Comparison of ENCODE assay signal across 8 cellular contexts in the genomic region with DNA sequence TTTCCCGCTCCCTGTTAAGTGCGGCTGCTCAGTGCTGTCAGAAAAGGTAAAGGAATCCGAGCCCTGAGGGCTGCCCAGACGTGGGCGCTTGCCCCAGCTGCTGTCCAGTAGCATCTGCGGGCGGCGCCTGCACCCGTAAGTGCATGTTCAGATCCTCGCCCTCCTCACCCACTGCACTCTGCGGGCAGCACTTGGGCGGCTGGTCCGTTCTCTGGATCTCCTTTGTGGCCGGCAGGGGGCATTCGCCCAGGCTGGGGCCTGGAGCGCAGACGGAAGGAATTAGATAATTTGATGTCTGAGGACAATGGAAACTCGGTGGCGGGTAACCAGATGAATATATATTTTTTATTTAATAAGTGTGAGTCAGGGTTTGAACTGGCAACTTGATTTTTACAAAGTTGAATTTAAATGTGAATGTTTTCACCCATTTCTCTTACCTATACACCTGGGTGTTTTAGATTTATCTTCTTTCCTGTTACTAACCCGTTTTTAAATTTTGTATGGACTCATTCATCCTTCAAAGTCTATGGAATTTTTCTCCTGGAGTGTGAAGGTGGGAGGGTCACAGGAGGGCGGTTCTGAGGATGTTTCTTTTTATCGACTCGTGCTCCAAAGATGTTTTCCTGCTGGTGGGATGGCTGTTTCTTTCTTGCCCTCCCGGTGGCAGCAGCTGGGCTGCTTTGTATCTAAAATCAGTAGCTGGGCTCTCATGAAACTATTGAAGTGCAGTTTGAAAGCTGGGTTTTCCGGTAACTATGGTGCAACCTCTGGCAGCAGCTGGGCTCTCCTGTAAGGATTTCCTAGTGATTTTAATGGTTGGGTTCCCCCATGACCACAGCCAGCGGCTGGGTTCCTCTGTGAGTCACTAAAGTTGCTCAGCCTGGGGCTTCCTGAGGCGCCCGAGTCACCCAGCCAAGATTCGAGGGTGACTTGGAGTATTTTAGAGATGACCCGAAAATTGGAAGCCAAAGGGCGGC.
A peak's percentile ranks its signal among the peaks of the same experiment; 100 is the strongest.
DNase-seq lines count a peak whose midpoint lies in the region; ATAC-seq and TF ChIP-seq lines count a peak whose summit lies in the region.
"Not testable (repeated sequence)": the region's sequence is repeated elsewhere in the genome, so short reads cannot be mapped to it uniquely, and the experiment has no call there.

No MANE protein-coding gene starts in this region.

- H3K4me2 ChIP-seq in IMR-90 (ENCODE audit: low read depth, low read length) = peak overlapping the region; percentile 69

- not testable (repeated sequence) for H3K4me1 ChIP-seq in IMR-90 (ENCODE audit: control insufficient read depth, insufficient read depth, low read length); ovary (ENCODE audit: insufficient read depth)

- peak overlapping the region; percentile 83; the same call in 1 of the 2 replicates for H2BK120ac ChIP-seq in IMR-90 (ENCODE audit: low read depth, low read length)

- H3K4me3 Mint-ChIP-seq in endothelial cell (ENCODE audit: unreplicated experiment); type B pancreatic cell: not testable (repeated sequence)

- H2BK5ac ChIP-seq in IMR-90 (ENCODE audit: low read depth, low read length, poor library complexity, severe bottlenecking) = not testable (repeated sequence)

- H3K27me3 ChIP-seq in IMR-90 (ENCODE audit: control insufficient read depth, insufficient read depth, low read length); ovary: not testable (repeated sequence)

- not testable (repeated sequence) for H3K4me3 ChIP-seq in IMR-90 (ENCODE audit: insufficient read depth, low read depth, low read length); ovary

- dilution Hi-C loops in IMR-90 (cut with HindIII; ENCODE audit: low sequenced_read_pairs, unreplicated experiment) = not testable (repeated sequence)

- H2BK20ac ChIP-seq in IMR-90 (ENCODE audit: low read depth, low read length) = peak overlapping the region; percentile 74; the same call in 1 of the 2 replicates

- TF ChIP-seq CTCF in IMR-90 (conservative IDR thresholded peaks at IDR 0.05; ENCODE audit: low read depth, low read length) (peak; percentile 47), endothelial cell (IDR thresholded peaks at IDR 0.05; ENCODE audit: unreplicated experiment) (peak; percentile 48), ovary (IDR thresholded peaks at IDR 0.05) (peak; percentile 37 to 51 (median 40)), type B pancreatic cell (conservative IDR thresholded peaks at IDR 0.05) (peak; percentile 81)

- not testable (repeated sequence) for H3K4me1 Mint-ChIP-seq in endothelial cell (ENCODE audit: unreplicated experiment)
- peaks cover 15% of the 10 kb centered on the region for H3K4me1 Mint-ChIP-seq in type B pancreatic cell (ENCODE audit: unreplicated experiment)

- peak; percentile 24; the same call in 1 of the 2 replicates for TF ChIP-seq POLR2A in IMR-90 (IDR thresholded peaks at IDR 0.05; ENCODE audit: low read depth, low read length)
- not testable (repeated sequence) for TF ChIP-seq POLR2A in ovary (IDR thresholded peaks at IDR 0.05)

- peaks cover 12% of the 10 kb centered on the region; the same call in 1 of the 2 replicates for H3K36me3 ChIP-seq in IMR-90 (ENCODE audit: control insufficient read depth, insufficient read depth, low read length)
- not testable (repeated sequence) for H3K36me3 ChIP-seq in ovary

- BruUV-seq in IMR-90 (replicated peaks; lab: Mats Ljungman, UMichigan) = not testable (repeated sequence)

- peaks cover 20% of the 10 kb centered on the region for H3K36me3 Mint-ChIP-seq in endothelial cell (ENCODE audit: low read depth, unreplicated experiment)
- peaks cover 21% of the 10 kb centered on the region for H3K36me3 Mint-ChIP-seq in type B pancreatic cell

- peak overlapping the region; percentile 44; the same call in 1 of the 2 replicates for H4K91ac ChIP-seq in IMR-90 (ENCODE audit: insufficient read depth, low read depth, low read length)

- peak overlapping the region; percentile 21; the same call in 1 of the 2 replicates for H4K5ac ChIP-seq in IMR-90 (ENCODE audit: low read depth, low read length)

- H4K20me1 ChIP-seq in IMR-90 (ENCODE audit: insufficient read depth, low read length) = not testable (repeated sequence)

- H2AK9ac ChIP-seq in IMR-90 (replicated peaks; ENCODE audit: low read depth, low read length, poor library complexity) = not testable (repeated sequence)

- peaks cover 4 to 21% of the 10 kb centered on the region in 2 experiments; a peak in 3 of 4 replicates for H3K79me1 ChIP-seq in IMR-90 (ENCODE audit: low read depth in 1 of 2, low read length in 2 of 2)

- H2AK5ac ChIP-seq in IMR-90 (ENCODE audit: low read depth, low read length) = peak overlapping the region; percentile 66

- peaks cover 11% of the 10 kb centered on the region for H3K27me3 Mint-ChIP-seq in endothelial cell (ENCODE audit: unreplicated experiment)
- not testable (repeated sequence) for H3K27me3 Mint-ChIP-seq in type B pancreatic cell

- not testable (repeated sequence) for H3K9me3 ChIP-seq in IMR-90 (ENCODE audit: control insufficient read depth, insufficient read depth, low read length); ovary

- 0 out of 2 replicates have a peak overlapping the region, but pooled peaks have one; percentile 50 for H3K18ac ChIP-seq in IMR-90 (ENCODE audit: low read depth, low read length)

- DNase-seq in DMS79 (lab: John Stamatoyannopoulos, UW) = peak; percentile 47
- peak; percentile 81 for DNase-seq in IMR-90
- DNase-seq in RPMI7951 (ENCODE audit: low read depth) = peak; percentile 89
- peak; percentile 61 for DNase-seq in activated effector memory CD4-positive, alpha-beta T cell treated with anti-CD3 and anti-CD28 coated beads, Interleukin-2, amount 50 U/mL, for 16 hours
- DNase-seq in endothelial cell (ENCODE audit: low spot score) = peak; percentile 60
- DNase-seq in iPS-NIHi7 (ENCODE audit: extremely low spot score) = peak; percentile 58
- peak in 4 of 5 donors; percentile 34 to 71 (median 60) for DNase-seq in ovary
- DNase-seq in type B pancreatic cell (ENCODE audit: extremely low spot score, unreplicated experiment) = not testable (repeated sequence)

- intact Hi-C loops in IMR-90 (cut with micrococcal nuclease) = loop anchor here (10.0 kb wide), 1 partner anchor 360 kb away; the partner anchor contains the start of gene ZNF469
- intact Hi-C loops in ovary (cut with DNase I) = not testable (repeated sequence)

- CTCF ChIA-PET in IMR-90 (lab: Yijun Ruan, JAX) = interaction anchor here (0.9 kb wide), 1 partner anchor 10 kb away, joined by 3 read pairs; no protein-coding TSS in a partner anchor

- H3K56ac ChIP-seq in IMR-90 (ENCODE audit: extremely low read depth, insufficient read depth, low read length) = 0 out of 2 replicates have a peak overlapping the region, but pooled peaks have one; percentile 61

- peak; percentile 85 for ATAC-seq in IMR-90 (ENCODE audit: low read depth)

- H3K23ac ChIP-seq in IMR-90 (ENCODE audit: low read depth, low read length) = peak overlapping the region; percentile 59; the same call in 1 of the 2 replicates

- H3K9ac ChIP-seq in IMR-90 (ENCODE audit: low read depth, low read length) = not testable (repeated sequence)

- not testable (repeated sequence) for TF ChIP-seq EP300 in ovary (IDR thresholded peaks at IDR 0.05)

- H3K14ac ChIP-seq in IMR-90 (replicated peaks; ENCODE audit: low read depth, low read length) = peak overlapping the region; percentile 72; the same call in 1 of the 2 replicates

- peak overlapping the region; percentile 38; the same call in 1 of the 2 replicates for H3K27ac ChIP-seq in IMR-90 (ENCODE audit: insufficient read depth, low read length)
- H3K27ac ChIP-seq in ovary = not testable (repeated sequence)

- H2AFZ ChIP-seq in IMR-90 (replicated peaks; ENCODE audit: low read length, poor library complexity) = peak overlapping the region; percentile 13

- H3K4ac ChIP-seq in IMR-90 (ENCODE audit: low read depth, low read length) = peak overlapping the region; percentile 70

- H4K8ac ChIP-seq in IMR-90 (ENCODE audit: low read depth in 2 of 2, low read length in 2 of 2) = peak overlapping the region in 1 of 2 experiments; percentile 56; a peak in 2 of 4 replicates

- H3K9me1 ChIP-seq in IMR-90 (ENCODE audit: insufficient read depth, low read length) = not testable (repeated sequence)

- TF ChIP-seq RAD21 in IMR-90 (IDR thresholded peaks at IDR 0.05; ENCODE audit: low read length) = peak; percentile 56

- POLR2A ChIA-PET in IMR-90 (lab: Charles Lee; ENCODE audit: unreplicated experiment) = not testable (repeated sequence)

- not testable (repeated sequence) for H3K27ac Mint-ChIP-seq in endothelial cell (ENCODE audit: unreplicated experiment)
- peak overlapping the region; percentile 31 for H3K27ac Mint-ChIP-seq in type B pancreatic cell

- H3K9me3 Mint-ChIP-seq in endothelial cell (ENCODE audit: unreplicated experiment); type B pancreatic cell: not testable (repeated sequence)

- 50% methylated on average over 2 of the region's 31 CpGs; no CpG with 5 or more reads in 1 of the 2 experiments for WGBS in IMR-90 (ENCODE audit: extremely low coverage in 2 of 2, insufficient read length in 1 of 2), 2 experiments
- 46 to 57% (median 49%) methylated on average over 31 of the region's 31 CpGs for WGBS in ovary, 3 donors

- H2BK15ac ChIP-seq in IMR-90 (ENCODE audit: low read depth, low read length) = not testable (repeated sequence)

- in situ Hi-C loops in IMR-90 (cut with MboI; ENCODE audit: low sequenced_read_pairs) = not testable (repeated sequence)

TF ChIP-seq in IMR-90, 13 proteins besides CTCF, POLR2A, EP300 and RAD21:
- TF ChIP-seq FOS (IDR thresholded peaks at IDR 0.05; ENCODE audit: low read depth, low read length) (peak; percentile 41; the same call in 1 of the 2 replicates), SMC3 (IDR thresholded peaks at IDR 0.05; ENCODE audit: low read depth, low read length) (peak; percentile 54), CEBPB (IDR thresholded peaks at IDR 0.05; ENCODE audit: low read depth, low read length) (peak; percentile 84)
